In the genomic region with DNA sequence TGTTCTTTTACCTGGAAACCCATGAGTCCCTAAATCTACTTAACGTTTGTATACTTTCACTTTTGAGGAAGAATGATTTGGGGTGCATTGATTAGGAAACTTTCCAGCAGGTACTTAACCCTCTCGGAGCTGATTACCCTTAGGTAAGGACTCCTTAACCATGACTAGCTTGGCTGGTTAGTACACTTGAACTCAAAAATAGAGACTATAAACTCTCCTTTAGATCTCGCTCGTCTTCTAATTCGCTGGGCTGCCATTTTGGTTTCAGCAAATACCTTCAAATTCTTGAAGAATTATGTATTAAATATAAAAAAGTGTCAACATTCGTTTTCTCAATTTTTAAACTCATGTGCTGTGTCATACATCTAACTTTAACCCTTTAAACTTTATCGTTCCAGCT, we compare ENCODE assay signal across 8 cellular contexts. TPM values are rescaled to one million over a fixed set of nuclear protein-coding genes. Genes with fewer than 3 reads are reported as not detected.
A peak's percentile ranks its signal among the peaks of the same experiment; 100 is the strongest.
DNase-seq lines count a peak whose midpoint lies in the region; ATAC-seq and TF ChIP-seq lines count a peak whose summit lies in the region.

No MANE protein-coding gene starts in this region.

- DNase-seq in GM12864 (ENCODE audit: low read depth) (no peak), PC-9 (no peak), epithelial cell of esophagus (ENCODE audit: low read depth) (no peak), psoas muscle (no peak), NCI-H2107 treated with DMSO at 0.1 percent for 48 hours (lab: John Stamatoyannopoulos, UW; ENCODE audit: unreplicated experiment) (no peak), NCI-H345 treated with DMSO at 0.1 percent for 48 hours (lab: John Stamatoyannopoulos, UW; ENCODE audit: unreplicated experiment) (no peak), activated gamma-delta T cell (lab: John Stamatoyannopoulos, UW) (no peak), SHP77 (lab: John Stamatoyannopoulos, UW) (no peak)

- CTCF ChIA-PET in PC-9 (lab: Charles Lee): no interaction called here

- H3K9me3 ChIP-seq in PC-9 (ENCODE audit: insufficient read depth, low read depth) (no peaks in the 10 kb centered on the region), psoas muscle (no peaks in the 10 kb centered on the region)

- no peak for ATAC-seq in psoas muscle

- H3K27ac ChIP-seq in PC-9: peak overlapping the region; percentile 92; the same call in 1 of the 2 replicates
- H3K27ac ChIP-seq in psoas muscle: peak overlapping the region; percentile 100

- H4K20me1 ChIP-seq in PC-9 (ENCODE audit: insufficient read depth): peaks cover 15% of the 10 kb centered on the region; the same call in 1 of the 2 replicates

- peak overlapping the region; percentile 70 for H3K4me2 ChIP-seq in PC-9

- H2AFZ ChIP-seq in PC-9: no peak overlapping the region

- H3K4me3 ChIP-seq in GM12864 (ENCODE audit: low read depth, low read length) (peak overlapping the region; percentile 85), PC-9 (peak overlapping the region; percentile 62), epithelial cell of esophagus (ENCODE audit: low read length) (peak overlapping the region; percentile 65), psoas muscle (peak overlapping the region; percentile 96)

- TF ChIP-seq CTCF in GM12864 (IDR thresholded peaks at IDR 0.05; ENCODE audit: low read depth, low read length, missing control alignments) (no peak), PC-9 (conservative IDR thresholded peaks at IDR 0.05) (no peak), epithelial cell of esophagus (IDR thresholded peaks at IDR 0.05; ENCODE audit: insufficient read depth, low read depth, low read length, missing control alignments) (no peak), psoas muscle (IDR thresholded peaks at IDR 0.05) (no peak)

- H3K9me2 ChIP-seq in PC-9 (ENCODE audit: insufficient read depth): no peaks in the 10 kb centered on the region

- no TSS peak for BruUV-seq in PC-9 (replicated peaks; lab: Mats Ljungman, UMichigan)

- no peaks in the 10 kb centered on the region for H3K36me3 ChIP-seq in PC-9 (ENCODE audit: low read depth)
- H3K36me3 ChIP-seq in psoas muscle (ENCODE audit: insufficient read depth in 1 of 2, low read depth in 1 of 2): no peaks in the 10 kb centered on the region

- POLR2A ChIA-PET in PC-9 (lab: Charles Lee; ENCODE audit: unreplicated experiment): no interaction called here

- intact Hi-C loops in PC-9 (cut with micrococcal nuclease; ENCODE audit: unreplicated experiment) (no loop called here), psoas muscle (cut with DNase I) (loop anchor here (2.0 to 10.0 kb wide), 2 partner anchors 28 to 142 kb away; no protein-coding TSS in a partner anchor)

- peaks cover 68% of the 10 kb centered on the region for H3K79me2 ChIP-seq in PC-9 (ENCODE audit: low read depth)

- H3K27me3 ChIP-seq in PC-9 (ENCODE audit: insufficient read depth, low read depth): no peaks in the 10 kb centered on the region
- no peaks in the 10 kb centered on the region for H3K27me3 ChIP-seq in psoas muscle (ENCODE audit: insufficient read depth in 3 of 3, low read length in 2 of 3)

- H3F3A ChIP-seq in PC-9 (ENCODE audit: insufficient read depth, low read depth): no peaks in the 10 kb centered on the region

- WGBS in psoas muscle, 3 donors: 1 to 43% (median 6%) methylated on average over 7 of the region's 7 CpGs

- H3K4me1 ChIP-seq in PC-9 (replicated peaks; ENCODE audit: insufficient read depth): 0 out of 2 replicates have a peak, but pooled peaks cover 6% of the 10 kb centered on the region
- H3K4me1 ChIP-seq in psoas muscle: peaks cover 43% of the 10 kb centered on the region

RNA-seq across cellular contexts. Expression of a gene that starts 2.0 kb away (rescaled TPM):
- total RNA-seq in PC-9 (2021) (38.4 and 43.2 TPM in 2 replicates), psoas muscle (100 to 1,000 TPM in 3 of 4 donors, 10 to 100 TPM in 1; 87.4 to 138 (median 127) TPM)
- 10 to 100 TPM; 19.4 to 44.9 (median 24.6) TPM for polyA plus RNA-seq in psoas muscle
